Comparison of ENCODE assay signal across 8 cellular contexts in genomic region chr17:39576187-39576586, GRCh38. TPM values are rescaled to one million over a fixed set of nuclear protein-coding genes. Genes with fewer than 3 reads are reported as not detected.
DNase-seq lines count a peak whose midpoint lies in the region; ATAC-seq and TF ChIP-seq lines count a peak whose summit lies in the region.

No MANE protein-coding gene starts in this region.

- peaks cover 5% of the 10 kb centered on the region for H3K9me3 Mint-ChIP-seq in mesothelial cell of epicardium

- no peaks in the 10 kb centered on the region for H4K20me1 ChIP-seq in hepatocyte (ENCODE audit: insufficient read depth, poor library complexity, severe bottlenecking)

- TF ChIP-seq CTCF in BJ (IDR thresholded peaks at IDR 0.05; ENCODE audit: insufficient read depth, low read depth, low read length) (peak; percentile 64), GM12875 (IDR thresholded peaks at IDR 0.05; ENCODE audit: borderline replicate concordance, insufficient read depth, low read depth, low read length) (peak; percentile 59; the same call in 1 of the 2 replicates), hepatocyte (IDR thresholded peaks at IDR 0.05; ENCODE audit: poor library complexity) (peak; percentile 31), ovary (IDR thresholded peaks at IDR 0.05) (no peak), sigmoid colon (IDR thresholded peaks at IDR 0.05) (no peak), mesothelial cell of epicardium (IDR thresholded peaks at IDR 0.05; ENCODE audit: unreplicated experiment) (no peak)

- H3K4me2 ChIP-seq in hepatocyte, result no peak overlapping the region

- peaks cover 38% of the 10 kb centered on the region for H3K27me3 Mint-ChIP-seq in mesothelial cell of epicardium (ENCODE audit: low read depth)

- 32% methylated on average over 7 of the region's 7 CpGs for WGBS in hepatocyte (ENCODE audit: low lambda C conversion rate, missing lambda C conversion rate)
- 26 to 35% (median 29%) methylated on average over 7 of the region's 7 CpGs for WGBS in ovary, 3 donors
- WGBS in sigmoid colon, 2 donors, result 35 to 44% methylated on average over 7 of the region's 7 CpGs

- H3K27me3 ChIP-seq in BJ (ENCODE audit: control insufficient read depth, insufficient read depth, low read length) (0 out of 2 replicates have a peak, but pooled peaks cover 3% of the 10 kb centered on the region), SJCRH30 (peaks cover 9% of the 10 kb centered on the region), hepatocyte (peaks cover 3% of the 10 kb centered on the region), ovary (no peaks in the 10 kb centered on the region), sigmoid colon (no peaks in the 10 kb centered on the region)

- 0 out of 2 replicates have a peak, but pooled peaks cover 4% of the 10 kb centered on the region for H3K9me3 ChIP-seq in SJCRH30 (replicated peaks)
- H3K9me3 ChIP-seq in hepatocyte (ENCODE audit: low read depth), result no peaks in the 10 kb centered on the region
- no peaks in the 10 kb centered on the region for H3K9me3 ChIP-seq in ovary
- no peaks in the 10 kb centered on the region for H3K9me3 ChIP-seq in sigmoid colon

- H3K36me3 Mint-ChIP-seq in mesothelial cell of epicardium, result peaks cover 8% of the 10 kb centered on the region

- H2AFZ ChIP-seq in hepatocyte, result no peak overlapping the region

- intact Hi-C loops in ovary (cut with DNase I), result no loop called here
- intact Hi-C loops in sigmoid colon (cut with DNase I), result no loop called here

- DNase-seq in BJ (ENCODE audit: low read depth) (no peak), SJCRH30 (peak; percentile 22 to 31), hepatocyte (ENCODE audit: low spot score) (no peak), ovary (no peak), sigmoid colon (no peak), mesothelial cell of epicardium (ENCODE audit: low spot score in 2 of 2, unreplicated experiment in 2 of 2) (no peak)

- TF ChIP-seq EP300 in ovary (IDR thresholded peaks at IDR 0.05) (no peak), sigmoid colon (IDR thresholded peaks at IDR 0.05) (no peak)

- H3K4me1 Mint-ChIP-seq in mesothelial cell of epicardium, result peaks cover 15% of the 10 kb centered on the region

- H3K4me1 ChIP-seq in SJCRH30, result peaks cover 2% of the 10 kb centered on the region; the same call in 1 of the 2 replicates
- H3K4me1 ChIP-seq in hepatocyte (ENCODE audit: insufficient read depth), result peaks cover 4% of the 10 kb centered on the region
- peaks cover 2% of the 10 kb centered on the region for H3K4me1 ChIP-seq in ovary (ENCODE audit: insufficient read depth)
- peaks cover 0 to 15% (median 12%) of the 10 kb centered on the region in 4 donors for H3K4me1 ChIP-seq in sigmoid colon

- no peaks in the 10 kb centered on the region for H3K79me2 ChIP-seq in hepatocyte

- TF ChIP-seq POLR2A in ovary (IDR thresholded peaks at IDR 0.05) (no peak), sigmoid colon (IDR thresholded peaks at IDR 0.05) (no peak)

- H3K4me3 ChIP-seq in BJ (ENCODE audit: low read depth, low read length) (no peak overlapping the region), GM12875 (ENCODE audit: low read depth, low read length) (no peak overlapping the region), SJCRH30 (no peak overlapping the region), hepatocyte (no peak overlapping the region), ovary (no peak overlapping the region), sigmoid colon (no peak overlapping the region)

- H3K27ac ChIP-seq in SJCRH30 (no peak overlapping the region), hepatocyte (no peak overlapping the region), ovary (no peak overlapping the region), sigmoid colon (no peak overlapping the region)

- CTCF ChIA-PET in BJ (lab: Yijun Ruan, JAX), result interaction anchor here (0.5 to 3.9 kb wide), 8 partner anchors 21 to 303 kb away, joined by 3 to 13 read pairs (median 4); no protein-coding TSS in a partner anchor

- no peak overlapping the region for H3K27ac Mint-ChIP-seq in mesothelial cell of epicardium

- H3K4me3 Mint-ChIP-seq in mesothelial cell of epicardium, result no peak overlapping the region

- POLR2A ChIA-PET in BJ (lab: Charles Lee), result no interaction called here

- H3K9me2 ChIP-seq in hepatocyte (replicated peaks; ENCODE audit: insufficient read depth), result no peaks in the 10 kb centered on the region

- H3K36me3 ChIP-seq in BJ (ENCODE audit: control insufficient read depth, insufficient read depth, low read length), result no peaks in the 10 kb centered on the region
- H3K36me3 ChIP-seq in SJCRH30, result no peaks in the 10 kb centered on the region
- H3K36me3 ChIP-seq in hepatocyte (replicated peaks; ENCODE audit: insufficient read depth, low read depth), result no peaks in the 10 kb centered on the region
- H3K36me3 ChIP-seq in ovary, result no peaks in the 10 kb centered on the region
- no peaks in the 10 kb centered on the region for H3K36me3 ChIP-seq in sigmoid colon

- no peak for ATAC-seq in HG03139 (IDR thresholded peaks at IDR 0.05; ENCODE audit: unreplicated experiment)

RNA-seq across cellular contexts. Expression of gene NEUROD2, which starts 31.5 kb away (rescaled TPM):
- polyA plus RNA-seq in BJ (2011; rRNA removed), result not detected in 2 replicates
- not detected in 2 replicates for polyA minus RNA-seq in BJ (2011; rRNA and poly(A)+ RNA removed)
- total RNA-seq in SJCRH30 (2014; rRNA removed; shearing (Covaris generic)), result 0.20 TPM in 1 of 2 replicates, not detected in the other
- total RNA-seq in hepatocyte, result not detected in 2 replicates
- not detected in 2 replicates for polyA plus RNA-seq in hepatocyte
- total RNA-seq in ovary, result not detected
- not detected for polyA plus RNA-seq in ovary
- total RNA-seq in sigmoid colon, result under 1 TPM in 1 of 4 donors, not detected in 3; 0.33 TPM
- 1 to 10 TPM in 1 of 3 donors, under 1 TPM in 1, not detected in 1; 0.23 to 1.2 TPM for polyA plus RNA-seq in sigmoid colon
- total RNA-seq in mesothelial cell of epicardium, result 0.09 TPM in 1 of 3 replicates, not detected in the others

RNA-seq across cellular contexts. Expression of gene PPP1R1B, which starts 50.6 kb away (rescaled TPM):
- polyA plus RNA-seq in BJ (2011; rRNA removed) (not detected in 2 replicates), hepatocyte (3.7 TPM in 2 replicates), ovary (10 to 100 TPM in 1 of 2 donors, 1 to 10 TPM in 1; 5.1 to 12.9 TPM), sigmoid colon (100 to 1,000 TPM; 255 to 280 (median 273) TPM)
- polyA minus RNA-seq in BJ (2011; rRNA and poly(A)+ RNA removed), result not detected in 2 replicates
- not detected in 2 replicates for total RNA-seq in SJCRH30 (2014; rRNA removed; shearing (Covaris generic))
- total RNA-seq in hepatocyte (1.5 TPM in 2 replicates), ovary (10 to 100 TPM in 4 of 7 donors, 1 to 10 TPM in 2, under 1 TPM in 1; 0.43 to 23.0 (median 10.1) TPM), sigmoid colon (10 to 100 TPM in 1 of 4 donors, 1 to 10 TPM in 3; 4.2 to 12.1 (median 7.2) TPM), mesothelial cell of epicardium (0.58 to 0.75 TPM (median 0.75 TPM) in 3 replicates)

Comparison
In these comparisons a context has a peak if more than half of its experiments do, and no peak if none do; other contexts are left out.
1. DNase-seq: peak in SJCRH30 (2 of 2); none in BJ (single experiment), hepatocyte (single experiment), ovary (0 of 5), sigmoid colon (single experiment) and mesothelial cell of epicardium (0 of 2).
2. CTCF ChIP-seq: peak in BJ (single experiment), GM12875 (single experiment) and hepatocyte (single experiment); none in ovary (0 of 3), sigmoid colon (0 of 4) and mesothelial cell of epicardium (single experiment).